16 cellular contexts compared by ENCODE assay signal in genomic region chr16:88535857-88536222, GRCh38. TPM values are rescaled to one million over a fixed set of nuclear protein-coding genes. Genes with fewer than 3 reads are reported as not detected.
DNase-seq lines count a peak whose midpoint lies in the region; ATAC-seq and TF ChIP-seq lines count a peak whose summit lies in the region.
"Had no signal": no experiment of that assay in that cellular context is flagged by ENCODE, and none has a peak within 500 bp of the region (broad histone marks: within the 10 kb centered on the region; RNA-seq: fewer than 3 reads in every experiment).

No MANE protein-coding gene starts in this region.

- no peak overlapping the region for H3K9ac ChIP-seq in BLaER1
- H3K9ac ChIP-seq: KMS-11 had no signal

- H3K36me3 ChIP-seq in BLaER1, result no peaks in the 10 kb centered on the region
- H3K36me3 ChIP-seq in CD8-positive, alpha-beta memory T cell (ENCODE audit: insufficient read depth, low read length), result no peaks in the 10 kb centered on the region
- no peaks in the 10 kb centered on the region; the same call in 1 of the 2 replicates for H3K36me3 ChIP-seq in BE2C
- H3K36me3 ChIP-seq: esophagus squamous epithelium, SJCRH30 had no signal

- peaks cover 9% of the 10 kb centered on the region for H4K20me1 ChIP-seq in BLaER1

- peaks cover 0 to 1% of the 10 kb centered on the region in 2 donors for H3K27me3 Mint-ChIP-seq in CD8-positive, alpha-beta memory T cell
- no peaks in the 10 kb centered on the region for H3K27me3 Mint-ChIP-seq in activated T-helper 1 cell treated with anti-CD3 and anti-CD28 coated beads, Interleukin-12 subunit alpha, Interleukin-12 subunit beta, Interleukin-2, Interleukin-4 antibody, amounts not matched to agents 30 ng/mL and 10 ng/mL and 1 ng/mL, durations not matched to agents 14 hours and 24 hours and 36 hours (ENCODE audit: insufficient read depth)
- peaks cover 0 to 22% (median 0%) of the 10 kb centered on the region in 3 donors for H3K27me3 Mint-ChIP-seq in naive B cell

- TF ChIP-seq CTCF in BE2C (IDR thresholded peaks at IDR 0.05; ENCODE audit: low read depth, low read length), result no peak

- peaks cover 5 to 15% (median 6%) of the 10 kb centered on the region in 3 donors for H3K4me1 Mint-ChIP-seq in CD8-positive, alpha-beta memory T cell
- no peaks in the 10 kb centered on the region for H3K4me1 Mint-ChIP-seq in activated T-helper 1 cell treated with anti-CD3 and anti-CD28 coated beads, Interleukin-12 subunit alpha, Interleukin-12 subunit beta, Interleukin-2, Interleukin-4 antibody, amounts not matched to agents 30 ng/mL and 10 ng/mL and 1 ng/mL, durations not matched to agents 14 hours and 24 hours and 36 hours (ENCODE audit: low read depth)
- peaks cover 15 to 22% (median 21%) of the 10 kb centered on the region in 3 donors for H3K4me1 Mint-ChIP-seq in naive B cell

- DNase-seq in CD8-positive, alpha-beta memory T cell, result no peak
- no peak for DNase-seq in activated T-helper 1 cell treated with anti-CD3 and anti-CD28 coated beads, Interleukin-12 subunit alpha, Interleukin-12 subunit beta, Interleukin-2, Interleukin-4 antibody, amounts not matched to agents 30 ng/mL and 10 ng/mL and 1 ng/mL, durations not matched to agents 14 hours and 24 hours and 36 hours (ENCODE audit: low spot score)
- DNase-seq in naive B cell (no peak), BE2C (no peak), posterior cingulate gyrus (no peak), SIG-M5 (lab: John Stamatoyannopoulos, UW) (no peak)
- DNase-seq: dermis blood vessel endothelial cell, esophagus squamous epithelium, HCEC 1CT, midbrain, NCI-H1436, NCI-H446, SJCRH30 had no signal

- H3K27ac Mint-ChIP-seq in CD8-positive, alpha-beta memory T cell, result peak overlapping the region in 7 of 8 donors; percentile 44 to 92 (median 68)
- peak overlapping the region; percentile 76 for H3K27ac Mint-ChIP-seq in activated T-helper 1 cell treated with anti-CD3 and anti-CD28 coated beads, Interleukin-12 subunit alpha, Interleukin-12 subunit beta, Interleukin-2, Interleukin-4 antibody, amounts not matched to agents 30 ng/mL and 10 ng/mL and 1 ng/mL, durations not matched to agents 14 hours and 24 hours and 36 hours
- peak overlapping the region; percentile 66 to 86 (median 70) for H3K27ac Mint-ChIP-seq in naive B cell

- no peak overlapping the region for H3K4me3 ChIP-seq in BLaER1
- H3K4me3 ChIP-seq in CD8-positive, alpha-beta memory T cell (ENCODE audit: low read length), result no peak overlapping the region
- no peak overlapping the region for H3K4me3 ChIP-seq in BE2C (ENCODE audit: low read depth, low read length)
- H3K4me3 ChIP-seq: SJCRH30 had no signal

- H3K27ac ChIP-seq in BLaER1, result no peak overlapping the region
- H3K27ac ChIP-seq in CD8-positive, alpha-beta memory T cell (ENCODE audit: low read depth, low read length), result no peak overlapping the region
- H3K27ac ChIP-seq: esophagus squamous epithelium, KMS-11, SJCRH30 had no signal

- POLR2A ChIA-PET in CD8-positive, alpha-beta memory T cell (lab: Charles Lee), result no interaction called here

- peaks cover 0 to 4% (median 0%) of the 10 kb centered on the region in 5 donors for H3K9me3 Mint-ChIP-seq in CD8-positive, alpha-beta memory T cell
- H3K9me3 Mint-ChIP-seq in activated T-helper 1 cell treated with anti-CD3 and anti-CD28 coated beads, Interleukin-12 subunit alpha, Interleukin-12 subunit beta, Interleukin-2, Interleukin-4 antibody, amounts not matched to agents 30 ng/mL and 10 ng/mL and 1 ng/mL, durations not matched to agents 14 hours and 24 hours and 36 hours, result no peaks in the 10 kb centered on the region
- H3K9me3 Mint-ChIP-seq in naive B cell, result no peaks in the 10 kb centered on the region

- H3K9me3 ChIP-seq in BLaER1, result no peaks in the 10 kb centered on the region
- H3K9me3 ChIP-seq in CD8-positive, alpha-beta memory T cell (ENCODE audit: low read length), result no peaks in the 10 kb centered on the region
- no peaks in the 10 kb centered on the region for H3K9me3 ChIP-seq in BE2C
- H3K9me3 ChIP-seq: esophagus squamous epithelium, SJCRH30 had no signal

- peak overlapping the region; percentile 97 for H3K4me2 ChIP-seq in BLaER1
- H3K4me2 ChIP-seq: KMS-11 had no signal

- H3K36me3 Mint-ChIP-seq in CD8-positive, alpha-beta memory T cell, result peaks cover 0 to 1% (median 0%) of the 10 kb centered on the region in 3 donors
- peaks cover 3% of the 10 kb centered on the region for H3K36me3 Mint-ChIP-seq in activated T-helper 1 cell treated with anti-CD3 and anti-CD28 coated beads, Interleukin-12 subunit alpha, Interleukin-12 subunit beta, Interleukin-2, Interleukin-4 antibody, amounts not matched to agents 30 ng/mL and 10 ng/mL and 1 ng/mL, durations not matched to agents 14 hours and 24 hours and 36 hours (ENCODE audit: low read depth)
- H3K36me3 Mint-ChIP-seq in naive B cell, result no peaks in the 10 kb centered on the region

- peak overlapping the region; percentile 57 to 84 (median 78) for H3K4me3 Mint-ChIP-seq in CD8-positive, alpha-beta memory T cell
- H3K4me3 Mint-ChIP-seq in activated T-helper 1 cell treated with anti-CD3 and anti-CD28 coated beads, Interleukin-12 subunit alpha, Interleukin-12 subunit beta, Interleukin-2, Interleukin-4 antibody, amounts not matched to agents 30 ng/mL and 10 ng/mL and 1 ng/mL, durations not matched to agents 14 hours and 24 hours and 36 hours, result peak overlapping the region; percentile 81
- H3K4me3 Mint-ChIP-seq in naive B cell, result peak overlapping the region; percentile 45 to 90 (median 78)

- no peak for ATAC-seq in naive B cell (ENCODE audit: low read depth in 2 of 2)
- ATAC-seq in HG03108 (IDR thresholded peaks at IDR 0.05; ENCODE audit: unreplicated experiment), result no peak

- H3K4me1 ChIP-seq in BLaER1 (peaks cover 54% of the 10 kb centered on the region), BE2C (no peaks in the 10 kb centered on the region)
- peaks cover 8% of the 10 kb centered on the region for H3K4me1 ChIP-seq in CD8-positive, alpha-beta memory T cell (ENCODE audit: insufficient read depth, low read length)
- H3K4me1 ChIP-seq: SJCRH30 had no signal

- intact Hi-C loops in activated T-helper 1 cell treated with anti-CD3 and anti-CD28 coated beads, Interleukin-12 subunit alpha, Interleukin-12 subunit beta, Interleukin-2, Interleukin-4 antibody, amounts not matched to agents 30 ng/mL and 10 ng/mL and 1 ng/mL, durations not matched to agents 14 hours and 24 hours and 36 hours (cut with micrococcal nuclease), result loop anchor here (2.0 kb wide), 1 partner anchor 93 kb away; no protein-coding TSS in a partner anchor
- intact Hi-C loops in posterior cingulate gyrus (cut with DNase I), result no loop called here

- H3K27me3 ChIP-seq in BLaER1 (no peaks in the 10 kb centered on the region), BE2C (peaks cover 18% of the 10 kb centered on the region)
- H3K27me3 ChIP-seq in CD8-positive, alpha-beta memory T cell (ENCODE audit: insufficient read depth, low read length, poor library complexity, severe bottlenecking), result peaks cover 15% of the 10 kb centered on the region
- H3K27me3 ChIP-seq: SJCRH30 had no signal

- CTCF ChIA-PET in CD8-positive, alpha-beta memory T cell (lab: Charles Lee), result interaction anchor here (1.6 kb wide), 1 partner anchor 81 kb away, joined by 7 read pairs; no protein-coding TSS in a partner anchor

RNA-seq across cellular contexts. Expression of gene ZC3H18, which starts 34.4 kb away (rescaled TPM):
- 100 to 1,000 TPM in 1 of 2 experiments, 10 to 100 TPM in 1; 91.4 to 102 TPM for total RNA-seq in CD8-positive, alpha-beta memory T cell
- polyA plus RNA-seq in CD8-positive, alpha-beta memory T cell, result 21.6 TPM
- total RNA-seq in activated T-helper 1 cell treated with anti-CD3 and anti-CD28 coated beads, Interleukin-12 subunit alpha, Interleukin-12 subunit beta, Interleukin-2, Interleukin-4 antibody, amounts not matched to agents 30 ng/mL and 10 ng/mL and 1 ng/mL, durations not matched to agents 14 hours and 24 hours and 36 hours, result 115 and 116 TPM in 2 replicates
- 10 to 100 TPM in 2 of 6 donors, 1 to 10 TPM in 4; 2.5 to 21.7 (median 9.0) TPM for polyA plus RNA-seq in naive B cell (ENCODE audit: low read depth in 6 of 6)
- 108 TPM for polyA plus RNA-seq in BE2C (2012; ENCODE audit: insufficient read depth, insufficient read length, low read depth)
